ENCODE assay signal across 16 cellular contexts in genomic region chr10:128185627-128186026, GRCh38. TPM values are rescaled to one million over a fixed set of nuclear protein-coding genes. Genes with fewer than 3 reads are reported as not detected.
DNase-seq lines count a peak whose midpoint lies in the region; ATAC-seq and TF ChIP-seq lines count a peak whose summit lies in the region.
"Had no signal": no experiment of that assay in that cellular context is flagged by ENCODE, and none has a peak within 500 bp of the region (broad histone marks: within the 10 kb centered on the region; RNA-seq: fewer than 3 reads in every experiment).

No MANE protein-coding gene starts in this region.

- H4K20me1 ChIP-seq in Loucy (ENCODE audit: insufficient read depth, low read length, poor library complexity, severe bottlenecking): no peaks in the 10 kb centered on the region

- H3K27ac ChIP-seq in esophagus muscularis mucosa (replicated peaks in 1 of 4) (no peak overlapping the region), ovary (no peak overlapping the region)

- no peak overlapping the region for H3K27ac Mint-ChIP-seq in natural killer cell
- H3K27ac Mint-ChIP-seq in natural killer cell treated with Interleukin-12 subunit alpha and Interleukin-12 subunit beta and Interleukin-15 and Interleukin-18, amount 100 ng/mL, for 72 hours: no peak overlapping the region

- H3K27me3 Mint-ChIP-seq in natural killer cell (ENCODE audit: low read depth in 2 of 2): no peaks in the 10 kb centered on the region
- H3K27me3 Mint-ChIP-seq in natural killer cell treated with Interleukin-12 subunit alpha and Interleukin-12 subunit beta and Interleukin-15 and Interleukin-18, amount 100 ng/mL, for 72 hours: no peaks in the 10 kb centered on the region
- H3K27me3 Mint-ChIP-seq: CD4-positive, alpha-beta memory T cell had no signal

- peaks cover 76% of the 10 kb centered on the region for H3K79me2 ChIP-seq in Loucy (ENCODE audit: insufficient read depth, low read length)

- no peak overlapping the region for H2AFZ ChIP-seq in Loucy (ENCODE audit: low read length)

- H3K4me3 Mint-ChIP-seq in natural killer cell: peak overlapping the region; percentile 26
- H3K4me3 Mint-ChIP-seq in natural killer cell treated with Interleukin-12 subunit alpha and Interleukin-12 subunit beta and Interleukin-15 and Interleukin-18, amount 100 ng/mL, for 72 hours: no peak overlapping the region

- H3K9ac ChIP-seq in Loucy (ENCODE audit: low read depth, low read length, poor library complexity, severe bottlenecking): peak overlapping the region; percentile 39

- no peaks in the 10 kb centered on the region for H3K9me2 ChIP-seq in Loucy (replicated peaks; ENCODE audit: low read depth, low read length)

- DNase-seq in natural killer cell (no peak), esophagus muscularis mucosa (ENCODE audit: extremely low spot score) (peak; percentile 26), ovary (no peak), H4 (ENCODE audit: low spot score) (no peak)
- no peak for DNase-seq in natural killer cell treated with Interleukin-12 subunit alpha and Interleukin-12 subunit beta and Interleukin-15 and Interleukin-18, amount 100 ng/mL, for 72 hours (ENCODE audit: low spot score)
- DNase-seq in effector CD8-positive, alpha-beta T cell (lab: John Stamatoyannopoulos, UW): no peak
- DNase-seq: 8988T; AML-193; C1 segment of cervical spinal cord; CD4-positive, alpha-beta memory T cell; DMS79; EL; IMR-90 had no signal

- peaks cover 16% of the 10 kb centered on the region for H3K9me3 ChIP-seq in Loucy (ENCODE audit: insufficient read depth, low read depth, low read length)
- peaks cover 0 to 15% (median 5%) of the 10 kb centered on the region in 4 donors for H3K9me3 ChIP-seq in esophagus muscularis mucosa
- H3K9me3 ChIP-seq in ovary: no peaks in the 10 kb centered on the region
- H3K9me3 ChIP-seq: HAP-1 had no signal

- H3K36me3 ChIP-seq in Loucy (ENCODE audit: insufficient read depth, low read length): no peaks in the 10 kb centered on the region
- no peaks in the 10 kb centered on the region for H3K36me3 ChIP-seq in esophagus muscularis mucosa
- no peaks in the 10 kb centered on the region for H3K36me3 ChIP-seq in ovary
- H3K36me3 ChIP-seq: HAP-1 had no signal

- H3K9me3 Mint-ChIP-seq in natural killer cell: peaks cover 0 to 2% of the 10 kb centered on the region in 2 donors
- H3K9me3 Mint-ChIP-seq in natural killer cell treated with Interleukin-12 subunit alpha and Interleukin-12 subunit beta and Interleukin-15 and Interleukin-18, amount 100 ng/mL, for 72 hours: peaks cover 3% of the 10 kb centered on the region

- no peaks in the 10 kb centered on the region for H3K36me3 Mint-ChIP-seq in natural killer cell
- H3K36me3 Mint-ChIP-seq in natural killer cell treated with Interleukin-12 subunit alpha and Interleukin-12 subunit beta and Interleukin-15 and Interleukin-18, amount 100 ng/mL, for 72 hours: peaks cover 8% of the 10 kb centered on the region
- H3K36me3 Mint-ChIP-seq: CD4-positive, alpha-beta memory T cell had no signal

- TF ChIP-seq EP300 in esophagus muscularis mucosa (IDR thresholded peaks at IDR 0.05): no peak
- no peak for TF ChIP-seq EP300 in ovary (IDR thresholded peaks at IDR 0.05)

- H3K4me1 ChIP-seq in Loucy (ENCODE audit: insufficient read depth, low read length, poor library complexity, severe bottlenecking) (peaks cover 68% of the 10 kb centered on the region), esophagus muscularis mucosa (no peaks in the 10 kb centered on the region), ovary (ENCODE audit: insufficient read depth) (no peaks in the 10 kb centered on the region)
- H3K4me1 ChIP-seq: HAP-1 had no signal

- ATAC-seq in natural killer cell: no peak
- ATAC-seq in natural killer cell treated with Interleukin-12 subunit alpha and Interleukin-12 subunit beta and Interleukin-15 and Interleukin-18, amount 100 ng/mL, for 72 hours: no peak
- no peak for ATAC-seq in GM19452 (IDR thresholded peaks at IDR 0.05; ENCODE audit: unreplicated experiment)

- H3F3A ChIP-seq in Loucy (ENCODE audit: low read depth): peaks cover 10% of the 10 kb centered on the region; the same call in 1 of the 2 replicates

- TF ChIP-seq POLR2A in esophagus muscularis mucosa (IDR thresholded peaks at IDR 0.05; ENCODE audit: low read depth) (no peak), ovary (IDR thresholded peaks at IDR 0.05) (no peak)

- TF ChIP-seq CTCF in natural killer cell (IDR thresholded peaks at IDR 0.05) (no peak), Loucy (conservative IDR thresholded peaks at IDR 0.05; ENCODE audit: low read length) (no peak), esophagus muscularis mucosa (IDR thresholded peaks at IDR 0.05) (no peak), ovary (IDR thresholded peaks at IDR 0.05) (no peak)

- H3K4me3 ChIP-seq in Loucy (ENCODE audit: low read length, poor library complexity, severe bottlenecking) (peak overlapping the region; percentile 80), esophagus muscularis mucosa (no peak overlapping the region), ovary (no peak overlapping the region)
- H3K4me3 ChIP-seq: HAP-1 had no signal

- intact Hi-C loops in natural killer cell (cut with micrococcal nuclease): no loop called here
- intact Hi-C loops in esophagus muscularis mucosa (cut with DNase I): no loop called here
- intact Hi-C loops in ovary (cut with DNase I): no loop called here

- H3K4me1 Mint-ChIP-seq in natural killer cell: peaks cover 40 to 48% of the 10 kb centered on the region in 2 donors
- H3K4me1 Mint-ChIP-seq in natural killer cell treated with Interleukin-12 subunit alpha and Interleukin-12 subunit beta and Interleukin-15 and Interleukin-18, amount 100 ng/mL, for 72 hours (ENCODE audit: low read depth in 2 of 2): peaks cover 44 to 47% of the 10 kb centered on the region in 2 donors

- peak overlapping the region; percentile 91 for H3K4me2 ChIP-seq in Loucy (ENCODE audit: low read depth, low read length, poor library complexity, severe bottlenecking)

- WGBS in esophagus muscularis mucosa: 44% methylated on average over 1 of the region's 1 CpG
- 45 to 69% (median 56%) methylated on average over 1 of the region's 1 CpG for WGBS in ovary, 3 donors

- no peaks in the 10 kb centered on the region for H3K27me3 ChIP-seq in Loucy (ENCODE audit: insufficient read depth, low read length, poor library complexity, severe bottlenecking)
- H3K27me3 ChIP-seq in esophagus muscularis mucosa: peaks cover 0 to 34% (median 0%) of the 10 kb centered on the region in 4 donors
- H3K27me3 ChIP-seq in ovary: no peaks in the 10 kb centered on the region

RNA-seq across cellular contexts. Expression of gene MKI67, which starts 59.4 kb away (rescaled TPM):
- 10 to 100 TPM in 1 of 3 donors, 1 to 10 TPM in 2; 5.3 to 10.0 (median 6.8) TPM for total RNA-seq in natural killer cell
- 100 to 1,000 TPM; 141 to 270 TPM for total RNA-seq in natural killer cell treated with Interleukin-12 subunit alpha and Interleukin-12 subunit beta and Interleukin-15 and Interleukin-18, amount 100 ng/mL, for 72 hours
- total RNA-seq in esophagus muscularis mucosa: 1 to 10 TPM in 1 of 4 donors, under 1 TPM in 3; 0.17 to 1.2 (median 0.87) TPM
- 1 to 10 TPM in 2 of 7 donors, under 1 TPM in 4, not detected in 1; 0.10 to 3.6 (median 0.71) TPM for total RNA-seq in ovary
- polyA plus RNA-seq in ovary: 1 to 10 TPM in 1 of 2 donors, under 1 TPM in 1; 0.23 to 2.8 TPM
- total RNA-seq in H4 (2014; rRNA removed; shearing (Covaris generic)): 19.2 and 33.3 TPM in 2 replicates
